Comparison of ENCODE assay signal across 8 cellular contexts in the genomic region with DNA sequence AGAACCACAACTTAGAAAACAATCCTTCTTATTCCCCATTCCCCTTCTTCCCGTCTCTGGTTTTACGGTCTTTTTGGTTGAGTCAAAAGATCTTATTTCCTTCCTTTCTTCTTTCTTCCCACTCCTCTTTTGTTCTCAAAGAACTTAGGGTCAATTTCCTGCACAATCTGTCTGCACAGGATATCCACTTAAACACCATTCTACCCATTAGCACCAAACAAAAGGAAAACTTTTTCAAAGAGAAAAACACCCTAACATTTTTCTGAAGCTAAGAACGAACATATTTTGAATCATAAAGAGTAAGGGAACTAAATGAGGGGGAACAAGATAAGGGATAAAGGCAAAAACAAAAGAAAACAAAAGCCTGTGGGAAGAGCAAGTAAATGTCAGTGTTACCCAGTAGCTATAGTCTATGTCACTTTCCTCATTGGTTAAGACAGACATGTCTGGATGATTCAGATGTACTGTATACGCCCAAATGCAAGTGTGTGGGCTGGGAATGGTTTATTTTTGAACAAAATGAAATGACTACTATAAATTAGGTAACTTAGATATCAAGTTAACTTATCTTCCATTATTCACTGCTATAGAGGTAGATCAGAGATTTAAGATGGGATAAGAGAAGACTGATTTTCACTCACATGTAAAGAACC. TPM values are rescaled to one million over a fixed set of nuclear protein-coding genes. Genes with fewer than 3 reads are reported as not detected.
DNase-seq lines count a peak whose midpoint lies in the region; ATAC-seq and TF ChIP-seq lines count a peak whose summit lies in the region.

No MANE protein-coding gene starts in this region.

- H3K27ac Mint-ChIP-seq in activated CD4-positive, alpha-beta memory T cell treated with anti-CD3 and anti-CD28 coated beads, Interleukin-2, amount 10 ng/mL, durations not matched to agents 7 days and 5 days: peak overlapping the region; percentile 7

- no peak for TF ChIP-seq CTCF in foreskin keratinocyte (conservative IDR thresholded peaks at IDR 0.05)

- H3K27me3 Mint-ChIP-seq in activated CD4-positive, alpha-beta memory T cell treated with anti-CD3 and anti-CD28 coated beads, Interleukin-2, amount 10 ng/mL, durations not matched to agents 7 days and 5 days: no peaks in the 10 kb centered on the region

- ATAC-seq in foreskin keratinocyte: peak; percentile 56
- no peak for ATAC-seq in GM19455 (IDR thresholded peaks at IDR 0.05; ENCODE audit: unreplicated experiment)
- no peak for ATAC-seq in GM21381 (IDR thresholded peaks at IDR 0.05; ENCODE audit: unreplicated experiment)

- H3K4me1 ChIP-seq in foreskin keratinocyte: peaks cover 30% of the 10 kb centered on the region

- no peaks in the 10 kb centered on the region for H3K27me3 ChIP-seq in foreskin keratinocyte

- CTCF ChIA-PET in activated CD4-positive, alpha-beta memory T cell treated with anti-CD3 and anti-CD28 coated beads, Interleukin-2, amount 10 ng/mL, durations not matched to agents 7 days and 5 days (lab: Charles Lee): interaction anchor here (0.7 kb wide), 1 partner anchor 224 kb away, joined by 3 read pairs; a partner anchor contains a TSS

- peak; percentile 73 for DNase-seq in activated effector memory CD4-positive, alpha-beta T cell treated with anti-CD3 and anti-CD28 coated beads, Interleukin-2, amount 50 U/mL, for 16 hours
- DNase-seq in activated effector memory CD4-positive, alpha-beta T cell treated with Interleukin-2 at 50 U/mL for 16 hours: no peak
- DNase-seq in activated CD4-positive, alpha-beta memory T cell treated with anti-CD3 and anti-CD28 coated beads, Interleukin-2, amount 10 ng/mL, durations not matched to agents 7 days and 5 days: no peak
- peak; percentile 54 to 75 for DNase-seq in foreskin keratinocyte
- DNase-seq in stimulated activated CD4-positive, alpha-beta T cell treated with anti-CD3 and anti-CD28 coated beads, Interleukin-4, amount 100 ng/mL, for 4 hours: peak; percentile 19 to 60
- no peak for DNase-seq in GM19240 (ENCODE audit: insufficient read length, low spot score)

- POLR2A ChIA-PET in activated CD4-positive, alpha-beta memory T cell treated with anti-CD3 and anti-CD28 coated beads, Interleukin-2, amount 10 ng/mL, durations not matched to agents 7 days and 5 days (lab: Charles Lee): interaction anchor here (0.6 to 1.0 kb wide), 3 partner anchors 11 to 62 kb away, joined by 3 to 4 read pairs (median 3); no protein-coding TSS in a partner anchor

- H3K36me3 Mint-ChIP-seq in activated CD4-positive, alpha-beta memory T cell treated with anti-CD3 and anti-CD28 coated beads, Interleukin-2, amount 10 ng/mL, durations not matched to agents 7 days and 5 days (ENCODE audit: low read depth): no peaks in the 10 kb centered on the region

- H3K9me3 Mint-ChIP-seq in activated CD4-positive, alpha-beta memory T cell treated with anti-CD3 and anti-CD28 coated beads, Interleukin-2, amount 10 ng/mL, durations not matched to agents 7 days and 5 days: no peaks in the 10 kb centered on the region

- H3K4me1 Mint-ChIP-seq in activated CD4-positive, alpha-beta memory T cell treated with anti-CD3 and anti-CD28 coated beads, Interleukin-2, amount 10 ng/mL, durations not matched to agents 7 days and 5 days: peaks cover 22% of the 10 kb centered on the region

- peak overlapping the region; percentile 79 for H3K27ac ChIP-seq in foreskin keratinocyte

- no peak overlapping the region for H3K4me3 Mint-ChIP-seq in activated CD4-positive, alpha-beta memory T cell treated with anti-CD3 and anti-CD28 coated beads, Interleukin-2, amount 10 ng/mL, durations not matched to agents 7 days and 5 days

RNA-seq across cellular contexts. Expression of a gene that starts 59.8 kb away (rescaled TPM):
- total RNA-seq in activated CD4-positive, alpha-beta memory T cell treated with anti-CD3 and anti-CD28 coated beads, Interleukin-2, amount 10 ng/mL, durations not matched to agents 7 days and 5 days: 10 to 100 TPM; 47.1 to 51.5 TPM
- 31.2 and 32.1 TPM in 2 replicates for total RNA-seq in foreskin keratinocyte
- polyA plus RNA-seq in foreskin keratinocyte: 31.1 and 35.8 TPM in 2 replicates

Comparison
In these comparisons a context has a peak if more than half of its experiments do, and no peak if none do; other contexts are left out.
1. DNase-seq: peak in activated effector memory CD4-positive, alpha-beta T cell treated with anti-CD3 and anti-CD28 coated beads, Interleukin-2, amount 50 U/mL, for 16 hours (single experiment), foreskin keratinocyte (2 of 2) and stimulated activated CD4-positive, alpha-beta T cell treated with anti-CD3 and anti-CD28 coated beads, Interleukin-4, amount 100 ng/mL, for 4 hours (2 of 2); none in activated effector memory CD4-positive, alpha-beta T cell treated with Interleukin-2 at 50 U/mL for 16 hours (single experiment), activated CD4-positive, alpha-beta memory T cell treated with anti-CD3 and anti-CD28 coated beads, Interleukin-2, amount 10 ng/mL, durations not matched to agents 7 days and 5 days (single experiment) and GM19240 (single experiment).